23 cellular contexts compared by ENCODE assay signal in genomic region chr2:200931227-200931626, GRCh38. TPM values are rescaled to one million over a fixed set of nuclear protein-coding genes. Genes with fewer than 3 reads are reported as not detected.
DNase-seq lines count a peak whose midpoint lies in the region; TF ChIP-seq lines count a peak whose summit lies in the region.
"Had no signal": no experiment of that assay in that cellular context is flagged by ENCODE, and none has a peak within 500 bp of the region (broad histone marks: within the 10 kb centered on the region; RNA-seq: fewer than 3 reads in every experiment).

No MANE protein-coding gene starts in this region.

- peak overlapping the region in 1 of 2 donors; percentile 51 for H3K4me3 Mint-ChIP-seq in CD14-positive monocyte
- H3K4me3 Mint-ChIP-seq: activated CD4-positive, alpha-beta memory T cell treated with anti-CD3 and anti-CD28 coated beads, Interleukin-2, amount 10 ng/mL, durations not matched to agents 7 days and 5 days; activated naive CD4-positive, alpha-beta T cell treated with anti-CD3 and anti-CD28 coated beads for 36 hours had no signal

- peak overlapping the region in 4 of 7 donors; percentile 67 to 90 (median 80) for H3K27ac Mint-ChIP-seq in CD14-positive monocyte
- H3K27ac Mint-ChIP-seq: activated CD4-positive, alpha-beta memory T cell treated with anti-CD3 and anti-CD28 coated beads, Interleukin-2, amount 10 ng/mL, durations not matched to agents 7 days and 5 days; activated naive CD4-positive, alpha-beta T cell treated with anti-CD3 and anti-CD28 coated beads for 36 hours had no signal

- H3K27ac ChIP-seq in HL-60 (replicated peaks) = peak overlapping the region; percentile 0; the same call in 1 of the 2 replicates
- H3K27ac ChIP-seq: heart left ventricle, RWPE1 had no signal

- no peaks in the 10 kb centered on the region for H3K27me3 Mint-ChIP-seq in CD14-positive monocyte (ENCODE audit: low read depth in 3 of 3)
- H3K27me3 Mint-ChIP-seq: activated CD4-positive, alpha-beta memory T cell treated with anti-CD3 and anti-CD28 coated beads, Interleukin-2, amount 10 ng/mL, durations not matched to agents 7 days and 5 days had no signal

- H3K27me3 ChIP-seq in HL-60 (ENCODE audit: insufficient read depth, poor library complexity, severe bottlenecking) = no peaks in the 10 kb centered on the region
- H3K27me3 ChIP-seq: heart left ventricle, upper lobe of left lung had no signal

- no peak for TF ChIP-seq CTCF in CD14-positive monocyte (IDR thresholded peaks at IDR 0.05)
- TF ChIP-seq CTCF in HL-60 (IDR thresholded peaks at IDR 0.05; ENCODE audit: insufficient read depth, low read length) = no peak

- no peak for DNase-seq in CD14-positive monocyte (ENCODE audit: low spot score)
- DNase-seq in HL-60 (ENCODE audit: low read depth in 1 of 2, low spot score in 1 of 2) = peak; percentile 39 to 63
- peak; percentile 17 for DNase-seq in OCI-M1 (lab: John Stamatoyannopoulos, UW)
- DNase-seq in fibroblast of peridontal ligament (ENCODE audit: extremely low read depth) = peak; percentile 23
- DNase-seq in COLO829 (ENCODE audit: low spot score) = no peak
- DNase-seq in activated gamma-delta T cell (lab: John Stamatoyannopoulos, UW) = no peak
- no peak for DNase-seq in LoVo (ENCODE audit: low spot score)
- DNase-seq in SW480 (ENCODE audit: low spot score) = no peak
- DNase-seq: activated CD4-positive, alpha-beta memory T cell treated with anti-CD3 and anti-CD28 coated beads, Interleukin-2, amount 10 ng/mL, durations not matched to agents 7 days and 5 days; activated naive CD4-positive, alpha-beta T cell treated with anti-CD3 and anti-CD28 coated beads for 36 hours; anterior cingulate cortex; caudate nucleus; GDM1; heart left ventricle; KBM-7; left colon; mesenchymal stem cell; MM.1S; NCI-H1694 treated with DMSO at 0.1 percent for 48 hours; NCI-H526; T1000; upper lobe of left lung had no signal

- intact Hi-C loops in CD14-positive monocyte (cut with micrococcal nuclease) = no loop called here

- H3K4me1 Mint-ChIP-seq in CD14-positive monocyte = peaks cover 16% of the 10 kb centered on the region

- peaks cover 34 to 51% of the 10 kb centered on the region in 2 donors for H3K36me3 Mint-ChIP-seq in CD14-positive monocyte

- H3K4me3 ChIP-seq in HL-60 (replicated peaks; ENCODE audit: insufficient read depth, low read length) = no peak overlapping the region
- H3K4me3 ChIP-seq: heart left ventricle, upper lobe of left lung had no signal

- H3K9me3 Mint-ChIP-seq in CD14-positive monocyte = no peaks in the 10 kb centered on the region
- H3K9me3 Mint-ChIP-seq: activated CD4-positive, alpha-beta memory T cell treated with anti-CD3 and anti-CD28 coated beads, Interleukin-2, amount 10 ng/mL, durations not matched to agents 7 days and 5 days; activated naive CD4-positive, alpha-beta T cell treated with anti-CD3 and anti-CD28 coated beads for 36 hours had no signal

RNA-seq across cellular contexts. Expression of gene ORC2, which starts 32.2 kb away (rescaled TPM):
- polyA plus RNA-seq in CD14-positive monocyte = 1 to 10 TPM; 3.1 to 3.9 TPM

RNA-seq across cellular contexts. Expression of gene NIF3L1, which starts 42.1 kb away (rescaled TPM):
- polyA plus RNA-seq in CD14-positive monocyte = 10 to 100 TPM; 16.9 to 18.0 TPM

RNA-seq across cellular contexts. Expression of gene PPIL3, which starts 42.4 kb away (rescaled TPM):
- polyA plus RNA-seq in CD14-positive monocyte = 10 to 100 TPM; 12.3 to 20.4 TPM

Comparison
In these comparisons a context has a peak if more than half of its experiments do, and no peak if none do; other contexts are left out.
1. DNase-seq: peak in HL-60 (2 of 2), OCI-M1 (single experiment) and fibroblast of peridontal ligament (single experiment); none in CD14-positive monocyte (single experiment), COLO829 (single experiment), activated gamma-delta T cell (single experiment), LoVo (single experiment) and SW480 (single experiment).